In the genomic region with DNA sequence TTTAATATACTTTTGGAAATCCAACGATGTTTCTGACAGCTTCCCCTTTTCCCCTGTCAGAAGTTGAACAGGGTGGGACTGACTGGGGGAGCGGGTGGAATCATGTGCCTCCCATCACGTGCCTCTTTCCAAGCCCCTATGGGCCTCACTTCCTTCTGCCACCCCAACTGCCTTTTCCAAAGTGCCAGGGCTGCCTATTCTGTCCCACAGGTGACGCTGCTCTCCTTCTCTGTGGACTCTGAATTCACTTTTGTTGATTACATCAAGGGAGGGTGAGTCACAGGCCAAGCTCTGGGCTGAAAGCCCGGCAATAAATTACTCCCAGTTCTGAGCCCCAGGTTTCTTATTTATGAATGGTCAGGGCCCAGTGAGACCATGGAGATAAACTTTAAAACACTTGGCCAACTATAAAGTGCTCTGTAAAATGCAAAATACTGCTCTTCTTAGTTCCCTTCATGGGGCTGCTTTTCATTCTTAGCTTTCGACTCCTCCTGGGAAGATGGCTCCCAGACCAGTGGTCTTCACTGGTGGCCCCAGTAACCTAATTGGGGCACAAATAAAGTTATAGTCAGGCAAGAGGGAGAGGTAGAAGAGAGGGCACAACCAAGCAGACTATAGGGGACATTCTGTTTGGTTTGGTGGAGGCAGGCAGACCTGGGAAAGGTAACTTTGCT, we compare ENCODE assay signal across 8 cellular contexts. TPM values are rescaled to one million over a fixed set of nuclear protein-coding genes. Genes with fewer than 3 reads are reported as not detected.
DNase-seq lines count a peak whose midpoint lies in the region; ATAC-seq and TF ChIP-seq lines count a peak whose summit lies in the region.

No MANE protein-coding gene starts in this region.

- TF ChIP-seq CTCF in progenitor cell of endocrine pancreas (IDR thresholded peaks at IDR 0.05; ENCODE audit: unreplicated experiment) (peak; percentile 17), GM20000 (IDR thresholded peaks at IDR 0.05; ENCODE audit: extremely low read depth, missing control alignments) (no peak)

- DNase-seq in ELF-1 (ENCODE audit: low read depth, low spot score), result peak; percentile 32
- peak; percentile 88 for DNase-seq in M059J (ENCODE audit: low read depth)
- DNase-seq in activated naive CD4-positive, alpha-beta T cell treated with anti-CD3 and anti-CD28 coated beads, Interleukin-2, amount 10 ng/mL, durations not matched to agents 7 days and 5 days, result peak; percentile 42
- DNase-seq in Right ventricle myocardium superior, result peak; percentile 78
- DNase-seq in progenitor cell of endocrine pancreas (ENCODE audit: low spot score, unreplicated experiment), result no peak
- no peak for DNase-seq in NCI-H1694 treated with DMSO at 0.1 percent for 48 hours (lab: John Stamatoyannopoulos, UW)
- DNase-seq in GM20000 (ENCODE audit: low spot score), result no peak

- H3K4me1 Mint-ChIP-seq in activated naive CD4-positive, alpha-beta T cell treated with anti-CD3 and anti-CD28 coated beads, Interleukin-2, amount 10 ng/mL, durations not matched to agents 7 days and 5 days, result peaks cover 5% of the 10 kb centered on the region
- H3K4me1 Mint-ChIP-seq in progenitor cell of endocrine pancreas (ENCODE audit: low read depth), result no peaks in the 10 kb centered on the region

- no peaks in the 10 kb centered on the region for H3K9me3 Mint-ChIP-seq in activated naive CD4-positive, alpha-beta T cell treated with anti-CD3 and anti-CD28 coated beads, Interleukin-2, amount 10 ng/mL, durations not matched to agents 7 days and 5 days
- H3K9me3 Mint-ChIP-seq in progenitor cell of endocrine pancreas (ENCODE audit: low read depth), result no peaks in the 10 kb centered on the region

- peaks cover 22% of the 10 kb centered on the region for H3K27me3 Mint-ChIP-seq in activated naive CD4-positive, alpha-beta T cell treated with anti-CD3 and anti-CD28 coated beads, Interleukin-2, amount 10 ng/mL, durations not matched to agents 7 days and 5 days
- H3K27me3 Mint-ChIP-seq in progenitor cell of endocrine pancreas, result peaks cover 30% of the 10 kb centered on the region

- no peak overlapping the region for H3K27ac Mint-ChIP-seq in activated naive CD4-positive, alpha-beta T cell treated with anti-CD3 and anti-CD28 coated beads, Interleukin-2, amount 10 ng/mL, durations not matched to agents 7 days and 5 days
- no peak overlapping the region for H3K27ac Mint-ChIP-seq in progenitor cell of endocrine pancreas

- ATAC-seq in Right ventricle myocardium superior (ENCODE audit: poor library complexity) (peak; percentile 95), GM18498 (IDR thresholded peaks at IDR 0.05; ENCODE audit: unreplicated experiment) (no peak)

- CTCF ChIA-PET in activated naive CD4-positive, alpha-beta T cell treated with anti-CD3 and anti-CD28 coated beads, Interleukin-2, amount 10 ng/mL, durations not matched to agents 7 days and 5 days (lab: Charles Lee), result interaction anchor here (0.5 to 2.5 kb wide), 5 partner anchors 11 to 363 kb away, joined by 3 to 15 read pairs (median 4); a partner anchor contains a TSS

- no peaks in the 10 kb centered on the region for H3K36me3 Mint-ChIP-seq in activated naive CD4-positive, alpha-beta T cell treated with anti-CD3 and anti-CD28 coated beads, Interleukin-2, amount 10 ng/mL, durations not matched to agents 7 days and 5 days
- no peaks in the 10 kb centered on the region for H3K36me3 Mint-ChIP-seq in progenitor cell of endocrine pancreas (ENCODE audit: insufficient read depth)

- no peak overlapping the region for H3K4me3 Mint-ChIP-seq in activated naive CD4-positive, alpha-beta T cell treated with anti-CD3 and anti-CD28 coated beads, Interleukin-2, amount 10 ng/mL, durations not matched to agents 7 days and 5 days
- no peak overlapping the region for H3K4me3 Mint-ChIP-seq in progenitor cell of endocrine pancreas (ENCODE audit: low read depth)

- intact Hi-C loops in Right ventricle myocardium superior (cut with DNase I), result no loop called here

RNA-seq across cellular contexts. Expression of a gene that starts 12.3 kb away (rescaled TPM):
- total RNA-seq in M059J (2014; rRNA removed; shearing (Covaris generic)), result not detected in 2 replicates
- total RNA-seq in Right ventricle myocardium superior (not detected), progenitor cell of endocrine pancreas (0.47 and 0.69 TPM in 2 replicates)

RNA-seq across cellular contexts. Expression of a gene that starts 15.6 kb away (rescaled TPM):
- 10.1 and 14.0 TPM in 2 replicates for total RNA-seq in M059J (2014; rRNA removed; shearing (Covaris generic))
- 7.5 TPM for total RNA-seq in Right ventricle myocardium superior
- 25.2 and 25.6 TPM in 2 replicates for total RNA-seq in progenitor cell of endocrine pancreas

RNA-seq across cellular contexts. Expression of a gene that starts 33.9 kb away (rescaled TPM):
- total RNA-seq in M059J (2014; rRNA removed; shearing (Covaris generic)), result 9.6 and 10.4 TPM in 2 replicates
- total RNA-seq in Right ventricle myocardium superior, result 8.3 TPM
- total RNA-seq in progenitor cell of endocrine pancreas, result 46.3 and 47.7 TPM in 2 replicates

RNA-seq across cellular contexts. Expression of a gene that starts 53.8 kb away (rescaled TPM):
- 6.4 and 10.6 TPM in 2 replicates for total RNA-seq in M059J (2014; rRNA removed; shearing (Covaris generic))
- 12.4 TPM for total RNA-seq in Right ventricle myocardium superior
- 16.9 and 17.1 TPM in 2 replicates for total RNA-seq in progenitor cell of endocrine pancreas

Comparison
In these comparisons a context has a peak if more than half of its experiments do, and no peak if none do; other contexts are left out.
1. DNase-seq: peak in ELF-1 (single experiment), M059J (single experiment), activated naive CD4-positive, alpha-beta T cell treated with anti-CD3 and anti-CD28 coated beads, Interleukin-2, amount 10 ng/mL, durations not matched to agents 7 days and 5 days (single experiment) and Right ventricle myocardium superior (single experiment); none in progenitor cell of endocrine pancreas (single experiment), NCI-H1694 treated with DMSO at 0.1 percent for 48 hours (single experiment) and GM20000 (single experiment).